ENCODE assay signal across 18 cellular contexts in the genomic region with DNA sequence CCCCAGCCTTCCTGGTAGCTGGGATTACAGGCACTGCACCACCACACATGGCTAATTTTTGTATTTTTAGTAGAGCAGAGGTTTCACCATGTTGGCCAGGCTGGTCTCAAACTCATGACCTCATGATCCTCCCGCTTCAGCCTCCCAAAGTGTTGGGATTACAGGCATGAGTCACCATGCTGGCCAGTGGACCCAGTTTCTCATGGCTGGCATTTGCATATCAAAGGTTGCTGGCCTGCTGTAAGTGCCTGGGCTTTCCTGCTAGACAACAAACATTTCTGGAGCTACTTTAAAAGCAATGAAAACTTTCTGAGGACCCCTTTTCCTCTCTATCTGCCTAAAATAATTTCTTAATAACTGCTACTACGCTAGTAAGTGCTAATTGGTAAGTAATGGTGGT.
DNase-seq lines count a peak whose midpoint lies in the region; ATAC-seq, FAIRE-seq and TF ChIP-seq lines count a peak whose summit lies in the region.
"Had no signal": no experiment of that assay in that cellular context is flagged by ENCODE, and none has a peak within 500 bp of the region (broad histone marks: within the 10 kb centered on the region; RNA-seq: fewer than 3 reads in every experiment).

No MANE protein-coding gene starts in this region.

- no peak overlapping the region for H4K8ac ChIP-seq in H1 (ENCODE audit: extremely low read depth, insufficient read depth, low read length)

- H2AK5ac ChIP-seq in H1 (ENCODE audit: low read depth, low read length), result no peak overlapping the region

- H3K4me2 ChIP-seq in H1 (ENCODE audit: insufficient read depth in 1 of 2, low read depth in 2 of 2, low read length in 2 of 2), result no peak overlapping the region
- H3K4me2 ChIP-seq: BLaER1 had no signal

- H3K79me1 ChIP-seq in H1 (ENCODE audit: low read depth, low read length), result no peaks in the 10 kb centered on the region

- no peak overlapping the region for H3K9ac ChIP-seq in H1 (replicated peaks in 1 of 4; ENCODE audit: extremely low read depth in 1 of 4, low read depth in 3 of 4, low read length in 3 of 4)
- H3K9ac ChIP-seq: BLaER1 had no signal

- H3K18ac ChIP-seq in H1 (ENCODE audit: extremely low read depth, low read length), result no peak overlapping the region

- no peak overlapping the region for H2BK12ac ChIP-seq in H1 (ENCODE audit: low read depth, low read length)

- H3K27me3 Mint-ChIP-seq in immature natural killer cell (ENCODE audit: low read depth in 3 of 3), result no peaks in the 10 kb centered on the region
- H3K27me3 Mint-ChIP-seq: CD8-positive, alpha-beta memory T cell had no signal

- H3K9me3 ChIP-seq in H1 (ENCODE audit: insufficient read depth in 2 of 2, low read depth in 1 of 2, low read length in 1 of 2), result 0 out of 4 replicates have a peak, but pooled peaks cover 0 to 2% of the 10 kb centered on the region in 2 experiments
- H3K9me3 ChIP-seq in iPS DF 6.9 (ENCODE audit: control insufficient read depth, insufficient read depth, low read length), result no peaks in the 10 kb centered on the region
- no peaks in the 10 kb centered on the region for H3K9me3 ChIP-seq in A673 (ENCODE audit: low read depth, low read length, poor library complexity, severe bottlenecking)
- H3K9me3 ChIP-seq: BLaER1, Caco-2 had no signal

- H3K36me3 ChIP-seq in H1 (ENCODE audit: control insufficient read depth in 2 of 4, insufficient read depth in 4 of 4, low read length in 3 of 4), result no peaks in the 10 kb centered on the region
- H3K36me3 ChIP-seq in iPS DF 6.9 (ENCODE audit: control insufficient read depth, insufficient read depth, low read length), result no peaks in the 10 kb centered on the region
- no peaks in the 10 kb centered on the region for H3K36me3 ChIP-seq in A673 (ENCODE audit: insufficient read depth, low read length, poor library complexity, severe bottlenecking)
- H3K36me3 ChIP-seq: BLaER1 had no signal

- intact Hi-C loops in A673 (cut with micrococcal nuclease; ENCODE audit: unreplicated experiment), result no loop called here

- POLR2A ChIA-PET in H1 (lab: Charles Lee; ENCODE audit: partially characterized antibody) (no interaction called here), A673 (lab: Charles Lee; ENCODE audit: low non-redundant PET) (no interaction called here)

- peaks cover 5 to 39% (median 28%) of the 10 kb centered on the region in 6 donors for H3K9me3 Mint-ChIP-seq in immature natural killer cell
- H3K9me3 Mint-ChIP-seq: HFFc6 had no signal

- H2AFZ ChIP-seq in H1 (ENCODE audit: low read length), result no peak overlapping the region

- WGBS in H1 (ENCODE audit: extremely low coverage in 1 of 2, insufficient coverage in 1 of 2, insufficient read length in 1 of 2, insufficient replicate concordance in 2 of 2, low coverage in 1 of 2, low lambda C conversion rate in 2 of 2, missing lambda C conversion rate in 1 of 2), 2 experiments, result 96% methylated on average over 2 of the region's 2 CpGs; no CpG with 5 or more reads in 1 of the 2 experiments
- no CpG with 5 or more reads among the region's 2 CpGs for WGBS in iPS DF 6.9 (ENCODE audit: insufficient coverage, insufficient read length)

- no peak overlapping the region for H4K91ac ChIP-seq in H1 (replicated peaks; ENCODE audit: insufficient read length, low read length)

- no TSS peak for BruUV-seq in A673 (replicated peaks; lab: Mats Ljungman, UMichigan)

- H3K27ac ChIP-seq in H1 (ENCODE audit: low read depth, low read length), result no peak overlapping the region
- no peak overlapping the region for H3K27ac ChIP-seq in iPS DF 6.9 (ENCODE audit: low read length)
- no peak overlapping the region for H3K27ac ChIP-seq in A673 (ENCODE audit: low read depth, low read length, poor library complexity, severe bottlenecking)
- H3K27ac ChIP-seq: 22Rv1, BLaER1, HL-60 had no signal

- no peaks in the 10 kb centered on the region for H3K23me2 ChIP-seq in H1 (ENCODE audit: low read depth, low read length)

- no peak overlapping the region for H2BK120ac ChIP-seq in H1 (replicated peaks; ENCODE audit: low read depth, low read length)

- TF ChIP-seq EP300 in H1 (IDR thresholded peaks at IDR 0.05; ENCODE audit: borderline replicate concordance in 1 of 2, low read depth in 2 of 2, low read length in 2 of 2), result no peak

- H3K4me3 ChIP-seq in H1 (ENCODE audit: extremely low read depth in 1 of 4, insufficient read depth in 2 of 4, low read depth in 3 of 4, low read length in 4 of 4) (no peak overlapping the region), iPS DF 6.9 (ENCODE audit: low read length) (no peak overlapping the region), A673 (ENCODE audit: low read depth, low read length, poor library complexity, severe bottlenecking) (no peak overlapping the region)
- H3K4me3 ChIP-seq: BLaER1, GM12878, K562 had no signal

- no peak overlapping the region for H3K4me3 Mint-ChIP-seq in immature natural killer cell
- H3K4me3 Mint-ChIP-seq: CD8-positive, alpha-beta memory T cell; HFFc6 had no signal

- H2BK15ac ChIP-seq in H1 (ENCODE audit: low read length), result no peak overlapping the region

- no peak overlapping the region for H2BK20ac ChIP-seq in H1 (ENCODE audit: low read length)

- no peaks in the 10 kb centered on the region for H4K20me1 ChIP-seq in H1 (replicated peaks in 1 of 2; ENCODE audit: control insufficient read depth in 1 of 2, insufficient read depth in 2 of 2, low read length in 2 of 2)
- H4K20me1 ChIP-seq: BLaER1 had no signal

- H3K79me2 ChIP-seq in H1 (ENCODE audit: control insufficient read depth in 1 of 2, insufficient read depth in 2 of 2, low read length in 2 of 2), result no peaks in the 10 kb centered on the region

- H3K4ac ChIP-seq in H1 (replicated peaks; ENCODE audit: insufficient read length, low read depth, low read length), result no peak overlapping the region

- TF ChIP-seq POLR2A in H1 (IDR thresholded peaks at IDR 0.05; ENCODE audit: control extremely low read depth in 1 of 2, low read depth in 2 of 2, low read length in 2 of 2), result no peak

- H3K36me3 Mint-ChIP-seq in immature natural killer cell, result peaks cover 0 to 4% (median 0%) of the 10 kb centered on the region in 3 donors

- H3K27ac Mint-ChIP-seq in immature natural killer cell, result no peak overlapping the region
- H3K27ac Mint-ChIP-seq: CD8-positive, alpha-beta memory T cell; HFFc6 had no signal

- DNase-seq in DMS53 (lab: John Stamatoyannopoulos, UW), result peak; percentile 0
- DNase-seq in DMS53 treated with DMSO at 0.1 percent for 48 hours (lab: John Stamatoyannopoulos, UW; ENCODE audit: unreplicated experiment), result no peak
- no peak for DNase-seq in H1 (ENCODE audit: low read depth in 1 of 2, low spot score in 2 of 2)
- DNase-seq in iPS DF 6.9 (ENCODE audit: low read depth, low spot score), result peak; percentile 7
- no peak for DNase-seq in immature natural killer cell
- no peak for DNase-seq in A673 (ENCODE audit: low spot score)
- DNase-seq: AML-193, Caco-2, GOT3, HCEC 1CT, HFFc6 had no signal

- no peak overlapping the region for H2BK5ac ChIP-seq in H1 (ENCODE audit: low read depth, low read length)

- no peak overlapping the region for H4K5ac ChIP-seq in H1 (ENCODE audit: insufficient read length, low read depth, low read length)

- no peak for FAIRE-seq in H1 (lab: Jason Lieb, UNC)
- FAIRE-seq: GM12878, K562 had no signal

- no peaks in the 10 kb centered on the region for H3K4me1 Mint-ChIP-seq in immature natural killer cell
- H3K4me1 Mint-ChIP-seq: CD8-positive, alpha-beta memory T cell had no signal

- no peak overlapping the region for H3K23ac ChIP-seq in H1 (ENCODE audit: insufficient read length)

- CTCF ChIA-PET in H1 (lab: Charles Lee; ENCODE audit: partially characterized antibody), result no interaction called here
- CTCF ChIA-PET in A673 (lab: Charles Lee), result no interaction called here

- TF ChIP-seq CTCF in H1 (IDR thresholded peaks at IDR 0.05; ENCODE audit: control extremely low read depth in 1 of 3, insufficient read depth in 1 of 3, low read depth in 1 of 3, low read length in 3 of 3) (no peak), A673 (conservative IDR thresholded peaks at IDR 0.05; ENCODE audit: low read depth, low read length) (no peak)

- TF ChIP-seq RAD21 in H1 (IDR thresholded peaks at IDR 0.05 in 1 of 2, conservative IDR thresholded peaks at IDR 0.05 in 1 of 2; ENCODE audit: low read depth in 2 of 2, low read length in 2 of 2), result no peak

- H3K4me1 ChIP-seq in H1 (replicated peaks in 1 of 4; ENCODE audit: control insufficient read depth in 3 of 4, insufficient read depth in 4 of 4, low read length in 3 of 4), result no peaks in the 10 kb centered on the region
- no peaks in the 10 kb centered on the region; the same call in 1 of the 2 replicates for H3K4me1 ChIP-seq in iPS DF 6.9 (ENCODE audit: control insufficient read depth, insufficient read depth, low read length)
- H3K4me1 ChIP-seq in A673 (ENCODE audit: insufficient read depth, low read length, poor library complexity, severe bottlenecking), result no peaks in the 10 kb centered on the region
- H3K4me1 ChIP-seq: BLaER1, Caco-2 had no signal

- H3K56ac ChIP-seq in H1 (replicated peaks; ENCODE audit: insufficient read length, low read depth, low read length), result no peak overlapping the region

- no peaks in the 10 kb centered on the region for H3K27me3 ChIP-seq in H1 (replicated peaks in 1 of 4; ENCODE audit: control insufficient read depth in 3 of 4, extremely low read depth in 1 of 4, insufficient read depth in 3 of 4, low read length in 3 of 4)
- no peaks in the 10 kb centered on the region for H3K27me3 ChIP-seq in iPS DF 6.9 (ENCODE audit: control insufficient read depth, insufficient read depth, low read length)
- H3K27me3 ChIP-seq in A673 (replicated peaks; ENCODE audit: insufficient read depth, low read depth, low read length, poor library complexity), result no peaks in the 10 kb centered on the region
- H3K27me3 ChIP-seq: BLaER1 had no signal

- ATAC-seq in HG03135 (IDR thresholded peaks at IDR 0.05; ENCODE audit: unreplicated experiment), result no peak
- ATAC-seq: GM12878, K562 had no signal

- no peak overlapping the region for H3K14ac ChIP-seq in H1 (ENCODE audit: insufficient read length)

TF ChIP-seq in H1, 55 proteins besides CTCF, POLR2A, EP300 and RAD21:
- TF ChIP-seq BRCA1 (IDR thresholded peaks at IDR 0.05; ENCODE audit: low read depth, low read length) (no peak), JUND (IDR thresholded peaks at IDR 0.05; ENCODE audit: low read length) (peak; percentile 41; the same call in 1 of the 2 replicates)

Comparison
In these comparisons a context has a peak if more than half of its experiments do, and no peak if none do; other contexts are left out.
1. DNase-seq: peak in DMS53 (single experiment) and iPS DF 6.9 (single experiment); none in DMS53 treated with DMSO at 0.1 percent for 48 hours (single experiment), H1 (0 of 2), immature natural killer cell (0 of 3) and A673 (single experiment).